In the genomic region with DNA sequence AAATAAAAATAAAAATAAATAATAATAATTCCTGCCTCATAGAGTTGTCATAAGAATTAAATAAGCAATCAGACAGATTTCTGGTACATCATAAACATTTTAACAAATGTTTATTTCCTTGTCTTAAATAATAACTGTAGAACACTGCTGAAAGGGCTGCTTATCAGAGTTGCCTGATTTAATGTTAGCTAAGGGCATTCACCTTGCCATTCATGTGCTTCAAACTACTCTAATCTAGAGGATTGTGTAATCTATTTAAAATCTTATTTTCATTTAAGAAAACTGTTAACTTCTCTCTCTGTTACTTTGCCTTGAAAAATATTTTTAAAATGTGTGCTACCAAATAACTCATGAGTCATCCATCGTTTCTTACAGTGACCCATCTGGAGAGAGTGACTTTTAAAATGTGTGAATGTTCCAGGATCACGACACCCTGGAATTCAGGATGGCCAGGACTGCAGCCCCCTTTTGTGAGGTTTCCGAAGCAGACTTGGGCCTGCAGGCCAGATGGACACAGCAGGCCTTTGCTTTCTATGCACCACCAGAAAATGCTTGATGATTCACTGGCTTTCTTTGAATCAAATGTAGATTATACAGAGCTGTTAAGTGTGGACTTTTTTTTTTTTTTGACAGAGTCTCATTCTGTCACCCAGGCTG, we compare ENCODE assay signal across 1 cellular context.
A peak's percentile ranks its signal among the peaks of the same experiment; 100 is the strongest.
TF ChIP-seq lines count a peak whose summit lies in the region.

No MANE protein-coding gene starts in this region.

TF ChIP-seq in K562, 482 proteins besides CTCF, POLR2A, EP300 and RAD21 (continued from another document and continues in another):
- TF ChIP-seq, protein P1, sequence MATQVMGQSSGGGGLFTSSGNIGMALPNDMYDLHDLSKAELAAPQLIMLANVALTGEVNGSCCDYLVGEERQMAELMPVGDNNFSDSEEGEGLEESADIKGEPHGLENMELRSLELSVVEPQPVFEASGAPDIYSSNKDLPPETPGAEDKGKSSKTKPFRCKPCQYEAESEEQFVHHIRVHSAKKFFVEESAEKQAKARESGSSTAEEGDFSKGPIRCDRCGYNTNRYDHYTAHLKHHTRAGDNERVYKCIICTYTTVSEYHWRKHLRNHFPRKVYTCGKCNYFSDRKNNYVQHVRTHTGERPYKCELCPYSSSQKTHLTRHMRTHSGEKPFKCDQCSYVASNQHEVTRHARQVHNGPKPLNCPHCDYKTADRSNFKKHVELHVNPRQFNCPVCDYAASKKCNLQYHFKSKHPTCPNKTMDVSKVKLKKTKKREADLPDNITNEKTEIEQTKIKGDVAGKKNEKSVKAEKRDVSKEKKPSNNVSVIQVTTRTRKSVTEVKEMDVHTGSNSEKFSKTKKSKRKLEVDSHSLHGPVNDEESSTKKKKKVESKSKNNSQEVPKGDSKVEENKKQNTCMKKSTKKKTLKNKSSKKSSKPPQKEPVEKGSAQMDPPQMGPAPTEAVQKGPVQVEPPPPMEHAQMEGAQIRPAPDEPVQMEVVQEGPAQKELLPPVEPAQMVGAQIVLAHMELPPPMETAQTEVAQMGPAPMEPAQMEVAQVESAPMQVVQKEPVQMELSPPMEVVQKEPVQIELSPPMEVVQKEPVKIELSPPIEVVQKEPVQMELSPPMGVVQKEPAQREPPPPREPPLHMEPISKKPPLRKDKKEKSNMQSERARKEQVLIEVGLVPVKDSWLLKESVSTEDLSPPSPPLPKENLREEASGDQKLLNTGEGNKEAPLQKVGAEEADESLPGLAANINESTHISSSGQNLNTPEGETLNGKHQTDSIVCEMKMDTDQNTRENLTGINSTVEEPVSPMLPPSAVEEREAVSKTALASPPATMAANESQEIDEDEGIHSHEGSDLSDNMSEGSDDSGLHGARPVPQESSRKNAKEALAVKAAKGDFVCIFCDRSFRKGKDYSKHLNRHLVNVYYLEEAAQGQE (CRISPR knock-in tag; IDR thresholded peaks at IDR 0.05; ENCODE audit: low read depth) = no peak
- TF ChIP-seq ZNF766 (CRISPR knock-in tag; conservative IDR thresholded peaks at IDR 0.05) (no peak), LEF1 (IDR thresholded peaks at IDR 0.05) (no peak), ZNF398 (CRISPR knock-in tag; IDR thresholded peaks at IDR 0.05) (no peak), PCBP1 (IDR thresholded peaks at IDR 0.05; ENCODE audit: low read depth, low read length, poor library complexity, severe bottlenecking) (no peak), NFE2 (IDR thresholded peaks at IDR 0.05; ENCODE audit: low read depth) (peak; percentile 27; the same call in 1 of the 2 replicates), NFE2L1 (tag; IDR thresholded peaks at IDR 0.05; ENCODE audit: borderline replicate concordance, low read depth) (0 out of 2 replicates have a peak, but pooled peaks have one; percentile 9), E4F1 (CRISPR knock-in tag; IDR thresholded peaks at IDR 0.05; ENCODE audit: borderline replicate concordance) (no peak), MYBL2 (IDR thresholded peaks at IDR 0.05; ENCODE audit: low read depth) (no peak), MYBL2 (CRISPR knock-in tag; IDR thresholded peaks at IDR 0.05; ENCODE audit: borderline replicate concordance) (no peak), STAG1 (CRISPR knock-in tag; IDR thresholded peaks at IDR 0.05; ENCODE audit: borderline replicate concordance) (no peak), BACH1 (tag; IDR thresholded peaks at IDR 0.05) (no peak), ARID3A (IDR thresholded peaks at IDR 0.05; ENCODE audit: borderline replicate concordance, low read depth, low read length) (no peak), HNRNPK (IDR thresholded peaks at IDR 0.05; ENCODE audit: low read depth, low read length, poor library complexity, severe bottlenecking) (no peak), MBD1 (CRISPR knock-in tag; IDR thresholded peaks at IDR 0.05) (no peak), MCM5 (IDR thresholded peaks at IDR 0.05; ENCODE audit: low read depth) (no peak), ZC3H11A (IDR thresholded peaks at IDR 0.05; ENCODE audit: low read depth, low read length) (no peak), MTA2 (IDR thresholded peaks at IDR 0.05; ENCODE audit: low read depth) (no peak), CEBPB (tag; IDR thresholded peaks at IDR 0.05) (no peak), POLR2AphosphoS2 (IDR thresholded peaks at IDR 0.05; ENCODE audit: low read length) (no peak), ZNF134 (CRISPR knock-in tag; conservative IDR thresholded peaks at IDR 0.05) (no peak), ESRRB (CRISPR knock-in tag; IDR thresholded peaks at IDR 0.05; ENCODE audit: borderline replicate concordance) (no peak), ZBTB34 (CRISPR knock-in tag; IDR thresholded peaks at IDR 0.05) (no peak), RHOXF2B (CRISPR knock-in tag; conservative IDR thresholded peaks at IDR 0.05) (no peak), MAFG (tag; conservative IDR thresholded peaks at IDR 0.05) (peak; percentile 38; the same call in 1 of the 2 replicates), XRCC5 (IDR thresholded peaks at IDR 0.05; ENCODE audit: low read depth, low read length) (no peak)
- TF ChIP-seq, protein P2, sequence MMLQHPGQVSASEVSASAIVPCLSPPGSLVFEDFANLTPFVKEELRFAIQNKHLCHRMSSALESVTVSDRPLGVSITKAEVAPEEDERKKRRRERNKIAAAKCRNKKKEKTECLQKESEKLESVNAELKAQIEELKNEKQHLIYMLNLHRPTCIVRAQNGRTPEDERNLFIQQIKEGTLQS (IDR thresholded peaks at IDR 0.05) = peak; percentile 31; the same call in 1 of the 2 replicates
- TF ChIP-seq, protein P2 (CRISPR knock-in tag; conservative IDR thresholded peaks at IDR 0.05) = no peak
- TF ChIP-seq, protein P3, sequence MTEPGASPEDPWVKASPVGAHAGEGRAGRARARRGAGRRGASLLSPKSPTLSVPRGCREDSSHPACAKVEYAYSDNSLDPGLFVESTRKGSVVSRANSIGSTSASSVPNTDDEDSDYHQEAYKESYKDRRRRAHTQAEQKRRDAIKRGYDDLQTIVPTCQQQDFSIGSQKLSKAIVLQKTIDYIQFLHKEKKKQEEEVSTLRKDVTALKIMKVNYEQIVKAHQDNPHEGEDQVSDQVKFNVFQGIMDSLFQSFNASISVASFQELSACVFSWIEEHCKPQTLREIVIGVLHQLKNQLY (CRISPR knock-in tag; conservative IDR thresholded peaks at IDR 0.05) = no peak
